Comparison of ENCODE assay signal across 9 cellular contexts in genomic region chr11:1202776-1203504, GRCh38. TPM values are rescaled to one million over a fixed set of nuclear protein-coding genes. Genes with fewer than 3 reads are reported as not detected.
DNase-seq lines count a peak whose midpoint lies in the region; ATAC-seq and TF ChIP-seq lines count a peak whose summit lies in the region.
"Had no signal": no experiment of that assay in that cellular context is flagged by ENCODE, and none has a peak within 500 bp of the region (broad histone marks: within the 10 kb centered on the region; RNA-seq: fewer than 3 reads in every experiment).

No MANE protein-coding gene starts in this region.

- no peak for TF ChIP-seq EP300 in upper lobe of left lung (IDR thresholded peaks at IDR 0.05)

- H3K4me3 ChIP-seq in CD4-positive, CD25-positive, alpha-beta regulatory T cell (ENCODE audit: low read depth, low read length) = no peak overlapping the region
- H3K4me3 ChIP-seq in HFF-Myc (replicated peaks; ENCODE audit: low read depth, low read length) (no peak overlapping the region), parathyroid adenoma (ENCODE audit: low read depth, low read length) (no peak overlapping the region), upper lobe of left lung (no peak overlapping the region)

- no peak overlapping the region for H3K4me2 ChIP-seq in parathyroid adenoma (ENCODE audit: low read length)

- H3K36me3 Mint-ChIP-seq in CD4-positive, CD25-positive, alpha-beta regulatory T cell = no peaks in the 10 kb centered on the region

- WGBS in upper lobe of left lung, 2 donors = 22 to 38% methylated on average over 7 to 19 of the region's 32 CpGs

- no peak for TF ChIP-seq POLR2A in upper lobe of left lung (IDR thresholded peaks at IDR 0.05)

- no peaks in the 10 kb centered on the region for H3K4me1 Mint-ChIP-seq in CD4-positive, CD25-positive, alpha-beta regulatory T cell

- no peaks in the 10 kb centered on the region for H3K27me3 ChIP-seq in CD4-positive, CD25-positive, alpha-beta regulatory T cell (ENCODE audit: control insufficient read depth, insufficient read depth, low read length)
- no peaks in the 10 kb centered on the region for H3K27me3 ChIP-seq in parathyroid adenoma (ENCODE audit: control insufficient read depth, insufficient read depth, low read length)
- H3K27me3 ChIP-seq in upper lobe of left lung = peaks cover 0 to 18% (median 3%) of the 10 kb centered on the region in 4 donors

- H3K27ac ChIP-seq in CD4-positive, CD25-positive, alpha-beta regulatory T cell (ENCODE audit: insufficient read depth, low read length, poor library complexity, severe bottlenecking) = no peak overlapping the region
- H3K27ac ChIP-seq in parathyroid adenoma (no peak overlapping the region), upper lobe of left lung (no peak overlapping the region)

- H3K27ac Mint-ChIP-seq in CD4-positive, CD25-positive, alpha-beta regulatory T cell = no peak overlapping the region

- H2AFZ ChIP-seq in parathyroid adenoma = no peak overlapping the region

- no peaks in the 10 kb centered on the region for H3K9me3 Mint-ChIP-seq in CD4-positive, CD25-positive, alpha-beta regulatory T cell

- ATAC-seq in CD4-positive, CD25-positive, alpha-beta regulatory T cell (ENCODE audit: low read depth in 2 of 2) = peak; percentile 48 to 64
- ATAC-seq in upper lobe of left lung (ENCODE audit: low FRiP score in 2 of 2) (peak; percentile 41 to 81), GM21737 (IDR thresholded peaks at IDR 0.05; ENCODE audit: unreplicated experiment) (no peak)

- H3K4me1 ChIP-seq in CD4-positive, CD25-positive, alpha-beta regulatory T cell (ENCODE audit: control insufficient read depth, insufficient read depth, low read length, poor library complexity, severe bottlenecking) = no peaks in the 10 kb centered on the region
- H3K4me1 ChIP-seq in parathyroid adenoma = no peaks in the 10 kb centered on the region
- H3K4me1 ChIP-seq in upper lobe of left lung = peaks cover 0 to 8% (median 3%) of the 10 kb centered on the region in 4 donors

- TF ChIP-seq CTCF in HFF-Myc (IDR thresholded peaks at IDR 0.05; ENCODE audit: low read depth, low read length, missing control alignments) (peak; percentile 91), parathyroid adenoma (IDR thresholded peaks at IDR 0.05) (peak; percentile 77), upper lobe of left lung (IDR thresholded peaks at IDR 0.05) (peak; percentile 93 to 95 (median 94))

- no peaks in the 10 kb centered on the region for H3K36me3 ChIP-seq in CD4-positive, CD25-positive, alpha-beta regulatory T cell (ENCODE audit: control insufficient read depth, insufficient read depth, low read length)
- H3K36me3 ChIP-seq in parathyroid adenoma (ENCODE audit: control insufficient read depth, insufficient read depth, low read length) = no peaks in the 10 kb centered on the region
- H3K36me3 ChIP-seq in upper lobe of left lung = no peaks in the 10 kb centered on the region

- no peak overlapping the region for H3K9ac ChIP-seq in parathyroid adenoma

- no peaks in the 10 kb centered on the region for H3K9me3 ChIP-seq in CD4-positive, CD25-positive, alpha-beta regulatory T cell (ENCODE audit: control insufficient read depth in 2 of 2, low read length in 2 of 2)
- no peaks in the 10 kb centered on the region for H3K9me3 ChIP-seq in parathyroid adenoma (ENCODE audit: control insufficient read depth, low read length)
- H3K9me3 ChIP-seq in upper lobe of left lung = no peaks in the 10 kb centered on the region

- peak; percentile 41 to 56 (median 43) for DNase-seq in CD4-positive, CD25-positive, alpha-beta regulatory T cell
- no peak for DNase-seq in HFF-Myc (ENCODE audit: extremely low read depth, low read depth)
- peak; percentile 49 for DNase-seq in RPMI8226
- peak; percentile 55 for DNase-seq in activated gamma-delta T cell treated with Interleukin-2 at 50 U/mL for 16 hours
- peak; percentile 18 for DNase-seq in globus pallidus (ENCODE audit: low spot score)
- DNase-seq in upper lobe of left lung = peak; percentile 40 to 94

- no peaks in the 10 kb centered on the region for H3K27me3 Mint-ChIP-seq in CD4-positive, CD25-positive, alpha-beta regulatory T cell

- H3K79me2 ChIP-seq in parathyroid adenoma = no peaks in the 10 kb centered on the region

- no peak overlapping the region for H3K4me3 Mint-ChIP-seq in CD4-positive, CD25-positive, alpha-beta regulatory T cell

RNA-seq across cellular contexts. Expression of gene MUC5B, which starts 19.9 kb away (rescaled TPM):
- total RNA-seq in CD4-positive, CD25-positive, alpha-beta regulatory T cell = not detected
- polyA plus RNA-seq in CD4-positive, CD25-positive, alpha-beta regulatory T cell = not detected
- 10 to 100 TPM in 4 of 6 donors, 1 to 10 TPM in 2; 3.2 to 54.5 (median 16.2) TPM for total RNA-seq in upper lobe of left lung
- total RNA-seq: subcutaneous adipose tissue had no signal

RNA-seq across cellular contexts. Expression of gene MUC5AC, which starts 45.2 kb away (rescaled TPM):
- not detected for total RNA-seq in CD4-positive, CD25-positive, alpha-beta regulatory T cell
- polyA plus RNA-seq in CD4-positive, CD25-positive, alpha-beta regulatory T cell = not detected
- 1 to 10 TPM in 2 of 6 donors, under 1 TPM in 3, not detected in 1; under 0.01 to 7.3 (median 0.78) TPM for total RNA-seq in upper lobe of left lung
- total RNA-seq: subcutaneous adipose tissue had no signal
